In the genomic region with DNA sequence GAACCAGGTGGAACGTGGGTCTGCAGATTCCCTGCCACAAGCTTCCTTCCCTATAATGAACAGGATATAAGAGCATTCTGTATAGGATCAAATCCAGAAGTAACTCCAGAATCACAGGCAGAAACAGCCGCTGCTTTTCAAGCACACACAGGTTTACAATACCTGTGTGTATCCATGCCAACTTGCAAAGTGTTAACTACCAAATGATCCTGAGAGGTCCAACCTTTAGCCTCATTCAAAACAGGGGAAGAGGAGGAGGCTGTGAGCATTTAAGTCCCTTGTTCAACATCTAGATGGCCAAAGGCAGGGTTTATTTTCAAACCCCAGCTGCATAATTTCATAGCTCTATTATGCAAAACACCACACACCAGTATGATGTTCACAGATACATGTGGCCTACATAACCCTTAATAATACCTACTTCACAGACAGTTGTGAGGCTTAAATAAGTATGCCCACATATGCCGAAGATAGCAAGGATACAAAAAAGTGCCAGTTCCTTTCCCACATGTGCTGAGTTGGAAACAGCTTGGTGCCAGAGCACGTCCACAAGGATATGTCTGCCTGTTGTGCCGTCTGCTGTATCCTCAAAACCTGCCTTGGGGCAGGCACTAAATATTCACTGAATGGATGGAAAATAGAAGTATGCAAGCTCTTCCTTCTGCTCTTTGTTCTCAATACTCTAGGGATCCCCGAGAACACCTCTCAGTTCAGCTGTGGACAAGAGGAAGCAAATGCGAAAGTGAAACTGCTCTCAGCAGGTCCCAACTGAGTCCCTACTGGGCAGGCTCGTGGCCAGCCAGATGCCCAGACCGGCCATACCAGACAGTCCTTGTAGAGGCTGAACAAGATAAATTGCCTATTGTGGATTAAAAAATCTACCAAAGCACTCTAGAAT, we compare ENCODE assay signal across 8 cellular contexts.
A peak's percentile ranks its signal among the peaks of the same experiment; 100 is the strongest.
DNase-seq lines count a peak whose midpoint lies in the region; ATAC-seq, FAIRE-seq and TF ChIP-seq lines count a peak whose summit lies in the region.

No MANE protein-coding gene starts in this region.

- H3K27me3 ChIP-seq in colonic mucosa, result no peaks in the 10 kb centered on the region
- no peaks in the 10 kb centered on the region for H3K27me3 ChIP-seq in stomach

- H2AFZ ChIP-seq in OCI-LY7 (ENCODE audit: low read length), result peak overlapping the region; percentile 40; the same call in 1 of the 2 replicates

- peak overlapping the region; percentile 61 for H3K4me3 ChIP-seq in OCI-LY7 (ENCODE audit: low read depth, low read length, poor library complexity, severe bottlenecking)
- H3K4me3 ChIP-seq in colonic mucosa, result peak overlapping the region; percentile 10
- peak overlapping the region; percentile 45 to 50 (median 47) for H3K4me3 ChIP-seq in stomach

- peak; percentile 94 for ATAC-seq in HG03066 (IDR thresholded peaks at IDR 0.05; ENCODE audit: low read depth, unreplicated experiment)

- peaks cover 6% of the 10 kb centered on the region; the same call in 1 of the 2 replicates for H3K79me2 ChIP-seq in OCI-LY7 (ENCODE audit: insufficient read depth, low read depth, low read length)

- TF ChIP-seq POLR2A in GM12892 (IDR thresholded peaks at IDR 0.05; ENCODE audit: low read depth, low read length) (no peak), stomach (IDR thresholded peaks at IDR 0.05) (no peak), erythroblast (IDR thresholded peaks at IDR 0.05; ENCODE audit: low read length) (no peak)

- H3K27ac ChIP-seq in OCI-LY7 (ENCODE audit: low read depth, low read length, poor library complexity, severe bottlenecking) (peak overlapping the region; percentile 80), colonic mucosa (peak overlapping the region; percentile 67), stomach (peak overlapping the region; percentile 68 to 89 (median 82))

- H3K9me3 ChIP-seq in OCI-LY7 (ENCODE audit: low read length), result no peaks in the 10 kb centered on the region
- no peaks in the 10 kb centered on the region for H3K9me3 ChIP-seq in colonic mucosa
- H3K9me3 ChIP-seq in stomach, result no peaks in the 10 kb centered on the region

- POLR2A ChIA-PET in OCI-LY7 (lab: Charles Lee), result interaction anchor here (0.5 to 1.8 kb wide), 8 partner anchors 11 to 312 kb away, joined by 3 to 6 read pairs (median 4); no protein-coding TSS in a partner anchor

- peaks cover 46% of the 10 kb centered on the region for H3K4me1 ChIP-seq in OCI-LY7 (ENCODE audit: insufficient read depth, low read length, poor library complexity, severe bottlenecking)
- peaks cover 5% of the 10 kb centered on the region for H3K4me1 ChIP-seq in colonic mucosa
- peaks cover 28 to 57% (median 41%) of the 10 kb centered on the region in 4 donors for H3K4me1 ChIP-seq in stomach

- in situ Hi-C loops in ACHN (cut with HindIII; ENCODE audit: low pct_ligation_motif_present, low pct_unique_long_range_greater_than_20kb, low sequenced_read_pairs), result no loop called here

- FAIRE-seq in GM12892 (lab: Jason Lieb, UNC), result peak; percentile 87

- WGBS in stomach, 5 donors, result 11 to 17% (median 16%) methylated on average over 9 of the region's 9 CpGs

- no peaks in the 10 kb centered on the region for H3K9me2 ChIP-seq in OCI-LY7 (ENCODE audit: insufficient read depth, low read length)

- peak overlapping the region; percentile 80 for H3K4me2 ChIP-seq in OCI-LY7 (ENCODE audit: low read length)

- DNase-seq in ACHN, result peak; percentile 75
- peak; percentile 66 for DNase-seq in GM12892 (ENCODE audit: insufficient read length)
- DNase-seq in OCI-LY7 (ENCODE audit: low spot score), result peak; percentile 91
- DNase-seq in colonic mucosa, result peak; percentile 77
- DNase-seq in left kidney (ENCODE audit: low read depth, low spot score), result peak; percentile 47
- DNase-seq in stomach, result peak; percentile 85
- DNase-seq in erythroblast (lab: John Stamatoyannopoulos, UW), result no peak

- CTCF ChIA-PET in OCI-LY7 (lab: Charles Lee; ENCODE audit: unreplicated experiment), result no interaction called here

- TF ChIP-seq EP300 in stomach (IDR thresholded peaks at IDR 0.05), result no peak

- H3K9ac ChIP-seq in colonic mucosa (ENCODE audit: low read depth in 2 of 2, low read length in 2 of 2), result peak overlapping the region; percentile 28 to 79

- intact Hi-C loops in OCI-LY7 (cut with micrococcal nuclease; ENCODE audit: unreplicated experiment), result loop anchor here (1.0 kb wide), 1 partner anchor 11 kb away; no protein-coding TSS in a partner anchor
- intact Hi-C loops in colonic mucosa (cut with DNase I), result no loop called here
- intact Hi-C loops in stomach (cut with DNase I; ENCODE audit: low total_unique reads), result no loop called here

- H3K36me3 ChIP-seq in OCI-LY7 (ENCODE audit: insufficient read depth, low read length), result no peaks in the 10 kb centered on the region
- H3K36me3 ChIP-seq in colonic mucosa, result no peaks in the 10 kb centered on the region
- H3K36me3 ChIP-seq in stomach, result no peaks in the 10 kb centered on the region

- H4K20me1 ChIP-seq in OCI-LY7 (ENCODE audit: insufficient read depth, low read length), result no peaks in the 10 kb centered on the region

- BruUV-seq in OCI-LY7 (replicated peaks; lab: Mats Ljungman, UMichigan), result no TSS peak

- TF ChIP-seq CTCF in OCI-LY7 (conservative IDR thresholded peaks at IDR 0.05; ENCODE audit: low read length), result no peak
- TF ChIP-seq CTCF in colonic mucosa (IDR thresholded peaks at IDR 0.05), result no peak
- TF ChIP-seq CTCF in stomach (IDR thresholded peaks at IDR 0.05), result no peak

Comparison
In these comparisons a context has a peak if more than half of its experiments do, and no peak if none do; other contexts are left out.
1. DNase-seq: peak in ACHN (single experiment), GM12892 (single experiment), OCI-LY7 (single experiment), colonic mucosa (single experiment), left kidney (single experiment) and stomach (single experiment); none in erythroblast (0 of 2).
2. H3K4me3 ChIP-seq: peak in every context shown above with its lines; median percentile 61 in OCI-LY7; 47 in stomach; 10 in colonic mucosa.
3. Peak in every context shown above with its lines, with median percentiles within 50 percentile points of each other: H3K27ac ChIP-seq.